12 cellular contexts compared by ENCODE assay signal in genomic region chr11:111064118-111064517, GRCh38.
DNase-seq lines count a peak whose midpoint lies in the region; ATAC-seq and TF ChIP-seq lines count a peak whose summit lies in the region.
"Had no signal": no experiment of that assay in that cellular context is flagged by ENCODE, and none has a peak within 500 bp of the region (broad histone marks: within the 10 kb centered on the region; RNA-seq: fewer than 3 reads in every experiment).

No MANE protein-coding gene starts in this region.

- peak; percentile 47 for DNase-seq in GM04503 (ENCODE audit: low read depth)
- peak; percentile 67 for DNase-seq in astrocyte of the cerebellum (ENCODE audit: low read depth)
- peak; percentile 44 for DNase-seq in hepatic stellate cell (ENCODE audit: low spot score)
- peak; percentile 37 for DNase-seq in skeletal muscle cell (ENCODE audit: low read depth)
- no peak for DNase-seq in NCI-H1105 treated with DMSO at 0.1 percent for 48 hours (lab: John Stamatoyannopoulos, UW)
- no peak for DNase-seq in stimulated activated naive CD8-positive, alpha-beta T cell treated with anti-CD3 and anti-CD28 coated beads, Interleukin-15, Interleukin-2, amounts not matched to agents 100 U/mL and 50 U/mL, for 24 hours
- DNase-seq: activated T-cell treated with anti-CD3 and anti-CD28 coated beads, Interleukin-2, amount 50 U/mL, for 1 hour; NCI-H2029; pancreas had no signal

- TF ChIP-seq CTCF in astrocyte of the cerebellum (IDR thresholded peaks at IDR 0.05; ENCODE audit: low read depth, low read length, missing control alignments): no peak

- H3K4me3 ChIP-seq in astrocyte of the cerebellum (ENCODE audit: low read depth, low read length) (no peak overlapping the region), skeletal muscle cell (ENCODE audit: low read depth, low read length) (no peak overlapping the region)
- H3K4me3 ChIP-seq: pancreas had no signal

- ATAC-seq in GM18861 (IDR thresholded peaks at IDR 0.05; ENCODE audit: unreplicated experiment): no peak
- ATAC-seq in stimulated activated naive CD8-positive, alpha-beta T cell treated with anti-CD3 and anti-CD28 coated beads, Interleukin-15, Interleukin-2, amounts not matched to agents 100 U/mL and 50 U/mL, for 24 hours: no peak
- no peak for ATAC-seq in HG03196 (IDR thresholded peaks at IDR 0.05; ENCODE audit: unreplicated experiment)
- ATAC-seq: Panc1 had no signal

- in situ Hi-C loops in astrocyte of the cerebellum (cut with HindIII; ENCODE audit: low sequenced_read_pairs): no loop called here

Comparison
In these comparisons a context has a peak if more than half of its experiments do, and no peak if none do; other contexts are left out.
1. DNase-seq: peak in GM04503 (single experiment), astrocyte of the cerebellum (single experiment), hepatic stellate cell (single experiment) and skeletal muscle cell (single experiment); none in NCI-H1105 treated with DMSO at 0.1 percent for 48 hours (single experiment) and stimulated activated naive CD8-positive, alpha-beta T cell treated with anti-CD3 and anti-CD28 coated beads, Interleukin-15, Interleukin-2, amounts not matched to agents 100 U/mL and 50 U/mL, for 24 hours (single experiment).